Comparison of ENCODE assay signal across 8 cellular contexts in genomic region chr16:4140652-4141051, GRCh38. TPM values are rescaled to one million over a fixed set of nuclear protein-coding genes. Genes with fewer than 3 reads are reported as not detected.
DNase-seq lines count a peak whose midpoint lies in the region; ATAC-seq and TF ChIP-seq lines count a peak whose summit lies in the region.

No MANE protein-coding gene starts in this region.

- H3K36me3 ChIP-seq in heart left ventricle: no peaks in the 10 kb centered on the region

- H3K27me3 ChIP-seq in heart left ventricle: no peaks in the 10 kb centered on the region

- TF ChIP-seq CTCF in heart left ventricle (IDR thresholded peaks at IDR 0.05): no peak

- H3K4me3 ChIP-seq in heart left ventricle: no peak overlapping the region

- DNase-seq in DMS 273 treated with DMSO at 0.1 percent for 48 hours (lab: John Stamatoyannopoulos, UW): peak; percentile 73
- DNase-seq in LoVo (ENCODE audit: low spot score): peak; percentile 54
- peak; percentile 66 for DNase-seq in amniotic epithelial cell (ENCODE audit: low read depth)
- DNase-seq in kidney tubule cell (ENCODE audit: low spot score): peak; percentile 66
- DNase-seq in heart left ventricle: no peak
- DNase-seq in sciatic nerve (ENCODE audit: low spot score): no peak

- no peak for ATAC-seq in heart left ventricle
- ATAC-seq in sciatic nerve: no peak
- no peak for ATAC-seq in GM19023 (IDR thresholded peaks at IDR 0.05; ENCODE audit: unreplicated experiment)
- ATAC-seq in GM18868 (IDR thresholded peaks at IDR 0.05; ENCODE audit: unreplicated experiment): no peak

- intact Hi-C loops in heart left ventricle (cut with DNase I): no loop called here
- intact Hi-C loops in sciatic nerve (cut with DNase I): no loop called here

- no peaks in the 10 kb centered on the region for H3K4me1 ChIP-seq in heart left ventricle

- WGBS in heart left ventricle, 4 donors: 76 to 88% (median 86%) methylated on average over 3 of the region's 3 CpGs

- TF ChIP-seq POLR2A in heart left ventricle (IDR thresholded peaks at IDR 0.05): no peak

- H3K27ac ChIP-seq in heart left ventricle: no peak overlapping the region

- no peaks in the 10 kb centered on the region for H3K9me3 ChIP-seq in heart left ventricle

RNA-seq across cellular contexts. Expression of gene ADCY9, which starts 24.4 kb away (rescaled TPM):
- total RNA-seq in heart left ventricle (10 to 100 TPM; 39.5 to 85.8 (median 45.3) TPM), sciatic nerve (25.9 TPM)
- polyA plus RNA-seq in heart left ventricle: 10 to 100 TPM; 11.8 to 42.9 TPM

Comparison
In these comparisons a context has a peak if more than half of its experiments do, and no peak if none do; other contexts are left out.
1. DNase-seq: peak in DMS 273 treated with DMSO at 0.1 percent for 48 hours (single experiment), LoVo (single experiment), amniotic epithelial cell (single experiment) and kidney tubule cell (single experiment); none in heart left ventricle (0 of 5) and sciatic nerve (single experiment).